ENCODE assay signal across 8 cellular contexts in the genomic region with DNA sequence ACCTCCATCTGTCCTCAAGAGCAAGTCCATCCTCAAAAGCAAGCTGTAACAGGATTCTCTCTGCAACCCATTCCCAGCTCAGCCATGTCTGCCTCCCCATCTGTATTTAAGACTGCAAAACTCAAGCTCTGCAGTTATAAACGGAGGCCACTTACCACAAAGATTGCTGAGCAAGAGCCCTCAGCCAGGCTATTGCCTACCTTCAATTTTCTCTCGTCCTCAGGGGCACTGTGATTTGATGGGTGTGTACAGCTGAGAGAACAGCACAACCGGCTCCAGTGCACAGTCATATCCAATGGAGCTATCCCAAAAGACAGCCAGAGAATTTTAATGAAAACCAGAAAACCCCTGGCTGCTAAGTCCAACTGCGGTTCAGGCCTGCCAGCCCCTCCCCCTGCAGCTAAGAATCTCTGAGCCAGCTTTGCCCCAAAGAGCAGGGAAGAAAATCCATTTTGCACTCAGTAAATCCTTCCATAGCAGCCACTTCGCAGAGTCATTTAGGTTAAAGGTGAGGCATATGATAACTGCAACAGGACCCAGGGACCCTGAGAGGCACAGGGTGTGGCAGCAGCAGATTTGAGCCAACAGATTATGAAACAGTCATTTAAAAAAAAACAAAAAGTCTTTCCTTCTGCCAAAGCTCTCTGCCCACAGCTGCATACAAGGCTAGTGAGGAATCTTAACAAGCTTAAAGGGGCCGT.
DNase-seq lines count a peak whose midpoint lies in the region; ATAC-seq lines count a peak whose summit lies in the region.

No MANE protein-coding gene starts in this region.

- H3K4me3 Mint-ChIP-seq in stimulated activated effector memory CD8-positive, alpha-beta T cell treated with anti-CD3 and anti-CD28 coated beads, Interleukin-12 subunit alpha, Interleukin-12 subunit beta, amount 100 ng/mL, for 72 hours, result no peak overlapping the region

- H3K4me1 Mint-ChIP-seq in stimulated activated effector memory CD8-positive, alpha-beta T cell treated with anti-CD3 and anti-CD28 coated beads, Interleukin-12 subunit alpha, Interleukin-12 subunit beta, amount 100 ng/mL, for 72 hours, result peaks cover 13% of the 10 kb centered on the region

- H3K9me3 Mint-ChIP-seq in stimulated activated effector memory CD8-positive, alpha-beta T cell treated with anti-CD3 and anti-CD28 coated beads, Interleukin-12 subunit alpha, Interleukin-12 subunit beta, amount 100 ng/mL, for 72 hours, result no peaks in the 10 kb centered on the region

- DNase-seq in D341Med (ENCODE audit: low spot score) (peak; percentile 50), HS-27A (ENCODE audit: low read depth) (peak; percentile 45), amniotic stem cell (lab: John Stamatoyannopoulos, UW) (peak; percentile 64), hippocampal formation (lab: John Stamatoyannopoulos, UW) (peak; percentile 33 to 72), NCI-H345 (lab: John Stamatoyannopoulos, UW) (no peak)
- DNase-seq in stimulated activated effector memory CD8-positive, alpha-beta T cell treated with anti-CD3 and anti-CD28 coated beads, Interleukin-12 subunit alpha, Interleukin-12 subunit beta, amount 100 ng/mL, for 72 hours (ENCODE audit: low spot score in 2 of 2), result no peak

- peak; percentile 24 for ATAC-seq in stimulated activated effector memory CD8-positive, alpha-beta T cell treated with anti-CD3 and anti-CD28 coated beads, Interleukin-12 subunit alpha, Interleukin-12 subunit beta, amount 100 ng/mL, for 72 hours
- ATAC-seq in GM21447 (IDR thresholded peaks at IDR 0.05; ENCODE audit: unreplicated experiment), result no peak
- ATAC-seq in GM18520 (IDR thresholded peaks at IDR 0.05; ENCODE audit: unreplicated experiment), result no peak

- no peaks in the 10 kb centered on the region for H3K36me3 Mint-ChIP-seq in stimulated activated effector memory CD8-positive, alpha-beta T cell treated with anti-CD3 and anti-CD28 coated beads, Interleukin-12 subunit alpha, Interleukin-12 subunit beta, amount 100 ng/mL, for 72 hours

- no peak overlapping the region for H3K27ac Mint-ChIP-seq in stimulated activated effector memory CD8-positive, alpha-beta T cell treated with anti-CD3 and anti-CD28 coated beads, Interleukin-12 subunit alpha, Interleukin-12 subunit beta, amount 100 ng/mL, for 72 hours

Comparison
In these comparisons a context has a peak if more than half of its experiments do, and no peak if none do; other contexts are left out.
1. DNase-seq: peak in D341Med (single experiment), HS-27A (single experiment), amniotic stem cell (single experiment) and hippocampal formation (2 of 2); none in stimulated activated effector memory CD8-positive, alpha-beta T cell treated with anti-CD3 and anti-CD28 coated beads, Interleukin-12 subunit alpha, Interleukin-12 subunit beta, amount 100 ng/mL, for 72 hours (0 of 2) and NCI-H345 (single experiment).